In the genomic region with DNA sequence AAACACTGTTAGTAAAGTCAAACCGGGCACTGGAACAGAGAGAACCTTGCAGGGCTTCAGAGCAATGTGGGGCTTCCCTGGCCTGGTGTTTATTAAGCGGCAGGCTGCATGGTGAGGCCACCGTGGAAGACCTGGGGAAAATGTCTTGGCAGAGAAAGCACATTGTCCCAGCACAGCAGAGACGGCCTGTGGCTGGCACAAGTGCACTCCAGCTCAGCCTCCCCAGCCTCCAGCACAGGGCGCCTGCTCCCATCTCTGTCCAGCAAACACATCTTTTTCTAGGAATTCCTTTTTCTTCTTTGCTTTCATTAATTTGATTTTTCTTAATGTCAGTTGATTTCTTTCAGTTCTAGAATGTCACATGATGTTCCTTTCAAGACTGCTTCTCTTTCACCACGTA, we compare ENCODE assay signal across 16 cellular contexts.
DNase-seq lines count a peak whose midpoint lies in the region; ATAC-seq and TF ChIP-seq lines count a peak whose summit lies in the region.
"Had no signal": no experiment of that assay in that cellular context is flagged by ENCODE, and none has a peak within 500 bp of the region (broad histone marks: within the 10 kb centered on the region; RNA-seq: fewer than 3 reads in every experiment).

No MANE protein-coding gene starts in this region.

- ATAC-seq in left cardiac atrium = peak; percentile 35 to 70
- ATAC-seq in GM21367 (IDR thresholded peaks at IDR 0.05; ENCODE audit: unreplicated experiment) = no peak

- TF ChIP-seq CTCF in right atrium auricular region (IDR thresholded peaks at IDR 0.05) = no peak

- H3K36me3 ChIP-seq in right atrium auricular region = peaks cover 4% of the 10 kb centered on the region
- H3K36me3 ChIP-seq: HAP-1 had no signal

- H3K27me3 ChIP-seq in right atrium auricular region (no peaks in the 10 kb centered on the region), layer of hippocampus (ENCODE audit: control insufficient read depth, insufficient read depth, low read length) (no peaks in the 10 kb centered on the region)

- H3K27ac ChIP-seq in right atrium auricular region (peak overlapping the region in 1 of 2 donors; percentile 51), caudate nucleus (ENCODE audit: low read depth, low read length) (peak overlapping the region; percentile 12), layer of hippocampus (ENCODE audit: low read depth, low read length) (peak overlapping the region; percentile 32), substantia nigra (ENCODE audit: low read depth, low read length, poor library complexity, severe bottlenecking) (peak overlapping the region; percentile 83)
- H3K27ac ChIP-seq: C4-2B, HL-60 had no signal

- no peak for DNase-seq in left cardiac atrium
- DNase-seq in right atrium auricular region (ENCODE audit: low spot score) = no peak
- DNase-seq in caudate nucleus (lab: John Stamatoyannopoulos, UW) = peak in 11 of 61 donors; percentile 9 to 61 (median 30)
- DNase-seq in substantia nigra (lab: John Stamatoyannopoulos, UW) = peak in 30 of 49 donors; percentile 21 to 80 (median 46)
- no peak for DNase-seq in DMS79 treated with DMSO at 0.1 percent for 48 hours (lab: John Stamatoyannopoulos, UW)
- no peak for DNase-seq in ecto neural progenitor cell (ENCODE audit: low spot score)
- DNase-seq: DMS 273 treated with DMSO at 0.1 percent for 48 hours, NCI-H1417 treated with DMSO at 0.1 percent for 48 hours, NCI-H1930, NCI-H510A treated with DMSO at 0.1 percent for 48 hours, NCI-H82 had no signal

- H3K4me3 ChIP-seq in right atrium auricular region = no peak overlapping the region
- H3K4me3 ChIP-seq: HAP-1 had no signal

- intact Hi-C loops in left cardiac atrium (cut with DNase I) = no loop called here

- peaks cover 0 to 5% of the 10 kb centered on the region in 2 donors for H3K4me1 ChIP-seq in right atrium auricular region
- H3K4me1 ChIP-seq: HAP-1 had no signal

- no peaks in the 10 kb centered on the region for H3K9me3 ChIP-seq in right atrium auricular region
- H3K9me3 ChIP-seq: HAP-1 had no signal

Comparison
In these comparisons a context has a peak if more than half of its experiments do, and no peak if none do; other contexts are left out.
1. DNase-seq: peak in substantia nigra (30 of 49); none in left cardiac atrium (single experiment), right atrium auricular region (single experiment), DMS79 treated with DMSO at 0.1 percent for 48 hours (single experiment) and ecto neural progenitor cell (single experiment).